In the genomic region with DNA sequence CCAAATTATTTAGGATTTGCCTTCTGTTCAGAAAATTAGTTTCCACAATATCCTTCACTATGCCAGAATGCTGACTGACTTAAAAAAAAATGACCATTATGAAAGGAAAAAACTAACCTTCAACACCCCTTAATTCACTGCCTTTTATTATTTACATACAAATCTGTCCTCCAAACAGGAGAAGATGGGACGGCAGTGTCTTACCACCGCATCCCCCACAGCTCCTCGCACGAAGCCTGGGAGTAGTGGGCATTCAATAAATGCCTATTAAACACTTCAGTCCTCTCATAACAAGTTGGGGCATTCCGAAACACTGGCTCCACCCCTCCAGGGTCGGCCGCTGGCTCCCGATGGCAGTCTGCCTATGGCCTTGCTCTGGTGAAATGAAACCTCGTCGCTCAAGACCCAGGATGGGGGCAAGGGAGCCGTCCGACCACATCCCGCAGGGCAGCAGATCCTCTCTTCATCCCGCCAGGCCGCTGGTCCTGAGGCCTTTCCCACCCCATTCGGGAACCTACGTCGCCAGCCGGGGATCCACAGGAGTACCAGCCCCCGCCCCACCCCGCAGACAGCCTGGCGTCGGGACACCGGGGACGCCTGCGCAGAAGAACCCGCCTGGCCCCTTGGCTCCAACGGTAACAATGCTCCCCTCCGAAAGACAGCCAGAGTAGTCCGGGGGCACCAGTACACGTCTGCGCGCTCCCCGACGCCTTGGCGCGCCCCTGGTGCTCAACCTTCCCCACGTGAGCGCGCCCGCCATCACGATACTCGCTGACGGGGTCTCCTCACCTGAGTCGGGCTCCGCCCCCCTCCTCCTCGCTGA, we compare ENCODE assay signal across 2 cellular contexts.
TF ChIP-seq lines count a peak whose summit lies in the region.

No MANE protein-coding gene starts in this region.

TF ChIP-seq in IMR-90, 13 proteins besides CTCF, POLR2A, EP300 and RAD21:
- TF ChIP-seq MAZ (IDR thresholded peaks at IDR 0.05; ENCODE audit: borderline replicate concordance, low read depth, low read length) (peak; percentile 73; the same call in 1 of the 2 replicates), MXI1 (IDR thresholded peaks at IDR 0.05; ENCODE audit: borderline replicate concordance, low read depth, low read length) (no peak), RFX5 (IDR thresholded peaks at IDR 0.05; ENCODE audit: low read depth, low read length) (no peak), SMC3 (IDR thresholded peaks at IDR 0.05; ENCODE audit: low read depth, low read length) (no peak), CEBPB (IDR thresholded peaks at IDR 0.05; ENCODE audit: low read depth, low read length) (no peak)
- TF ChIP-seq, protein P1, sequence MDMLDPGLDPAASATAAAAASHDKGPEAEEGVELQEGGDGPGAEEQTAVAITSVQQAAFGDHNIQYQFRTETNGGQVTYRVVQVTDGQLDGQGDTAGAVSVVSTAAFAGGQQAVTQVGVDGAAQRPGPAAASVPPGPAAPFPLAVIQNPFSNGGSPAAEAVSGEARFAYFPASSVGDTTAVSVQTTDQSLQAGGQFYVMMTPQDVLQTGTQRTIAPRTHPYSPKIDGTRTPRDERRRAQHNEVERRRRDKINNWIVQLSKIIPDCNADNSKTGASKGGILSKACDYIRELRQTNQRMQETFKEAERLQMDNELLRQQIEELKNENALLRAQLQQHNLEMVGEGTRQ (IDR thresholded peaks at IDR 0.05; ENCODE audit: low read depth, low read length) = peak; percentile 48; the same call in 1 of the 2 replicates
- TF ChIP-seq, protein P2, sequence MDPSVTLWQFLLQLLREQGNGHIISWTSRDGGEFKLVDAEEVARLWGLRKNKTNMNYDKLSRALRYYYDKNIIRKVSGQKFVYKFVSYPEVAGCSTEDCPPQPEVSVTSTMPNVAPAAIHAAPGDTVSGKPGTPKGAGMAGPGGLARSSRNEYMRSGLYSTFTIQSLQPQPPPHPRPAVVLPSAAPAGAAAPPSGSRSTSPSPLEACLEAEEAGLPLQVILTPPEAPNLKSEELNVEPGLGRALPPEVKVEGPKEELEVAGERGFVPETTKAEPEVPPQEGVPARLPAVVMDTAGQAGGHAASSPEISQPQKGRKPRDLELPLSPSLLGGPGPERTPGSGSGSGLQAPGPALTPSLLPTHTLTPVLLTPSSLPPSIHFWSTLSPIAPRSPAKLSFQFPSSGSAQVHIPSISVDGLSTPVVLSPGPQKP (IDR thresholded peaks at IDR 0.05; ENCODE audit: borderline replicate concordance, low read depth, low read length) = no peak

TF ChIP-seq in GM12878, 131 proteins besides CTCF, POLR2A, EP300 and RAD21:
- TF ChIP-seq TCF7 (IDR thresholded peaks at IDR 0.05; ENCODE audit: borderline replicate concordance) (no peak), RAD51 (IDR thresholded peaks at IDR 0.05) (0 out of 2 replicates have a peak, but pooled peaks have one; percentile 40), POLR2AphosphoS2 (IDR thresholded peaks at IDR 0.05; ENCODE audit: low read depth, low read length) (peak; percentile 63; the same call in 1 of the 2 replicates), NR2F1 (conservative IDR thresholded peaks at IDR 0.05) (0 out of 2 replicates have a peak, but pooled peaks have one; percentile 40), FOXK2 (IDR thresholded peaks at IDR 0.05) (no peak), GATAD2B (conservative IDR thresholded peaks at IDR 0.05; ENCODE audit: low read depth) (0 out of 2 replicates have a peak, but pooled peaks have one; percentile 68), MYB (IDR thresholded peaks at IDR 0.05; ENCODE audit: borderline replicate concordance, low read depth, low read length) (0 out of 2 replicates have a peak, but pooled peaks have one; percentile 28), PAX5 (IDR thresholded peaks at IDR 0.05; ENCODE audit: borderline replicate concordance, low read depth, low read length) (0 out of 2 replicates have a peak, but pooled peaks have one; percentile 14), PML (IDR thresholded peaks at IDR 0.05; ENCODE audit: low read length) (peak; percentile 59; the same call in 1 of the 2 replicates), MTA2 (IDR thresholded peaks at IDR 0.05; ENCODE audit: low read depth) (no peak), EED (IDR thresholded peaks at IDR 0.05; ENCODE audit: low read depth) (peak; percentile 17; the same call in 1 of the 2 replicates), BACH1 (IDR thresholded peaks at IDR 0.05; ENCODE audit: borderline replicate concordance) (peak; percentile 90), RBBP5 (conservative IDR thresholded peaks at IDR 0.05) (0 out of 2 replicates have a peak, but pooled peaks have one; percentile 38), NRF1 (conservative IDR thresholded peaks at IDR 0.05; ENCODE audit: low read depth, low read length) (peak; percentile 32; the same call in 1 of the 2 replicates), HDGF (IDR thresholded peaks at IDR 0.05) (0 out of 2 replicates have a peak, but pooled peaks have one; percentile 20), TAF1 (IDR thresholded peaks at IDR 0.05; ENCODE audit: borderline replicate concordance, low read depth, low read length) (peak; percentile 46; the same call in 1 of the 2 replicates), LARP7 (IDR thresholded peaks at IDR 0.05) (peak; percentile 84), SMC3 (IDR thresholded peaks at IDR 0.05; ENCODE audit: borderline replicate concordance, low read length) (no peak), IKZF2 (IDR thresholded peaks at IDR 0.05) (peak; percentile 41 to 68; a peak in 2 of 4 replicates), HDAC2 (IDR thresholded peaks at IDR 0.05) (no peak), BHLHE40 (IDR thresholded peaks at IDR 0.05; ENCODE audit: borderline replicate concordance in 1 of 2, low read depth in 2 of 2, low read length in 1 of 2) (peak; percentile 68 to 89; a peak in 3 of 4 replicates), RUNX3 (IDR thresholded peaks at IDR 0.05; ENCODE audit: low read length) (peak; percentile 40), YBX1 (IDR thresholded peaks at IDR 0.05) (no peak), POLR2AphosphoS5 (IDR thresholded peaks at IDR 0.05; ENCODE audit: low read length) (peak; percentile 89), ASH2L (IDR thresholded peaks at IDR 0.05; ENCODE audit: borderline replicate concordance, low read depth) (no peak), SIN3A (IDR thresholded peaks at IDR 0.05; ENCODE audit: low read depth, low read length) (0 out of 2 replicates have a peak, but pooled peaks have one; percentile 79), YY1 (IDR thresholded peaks at IDR 0.05; ENCODE audit: low read depth, low read length) (peak; percentile 74), IKZF1 (conservative IDR thresholded peaks at IDR 0.05) (peak; percentile 74), NBN (IDR thresholded peaks at IDR 0.05) (peak; percentile 30; the same call in 1 of the 2 replicates), DPF2 (IDR thresholded peaks at IDR 0.05) (peak; percentile 66)
- TF ChIP-seq, protein P1 (IDR thresholded peaks at IDR 0.05; ENCODE audit: borderline replicate concordance, low read depth, low read length) = no peak; the same call in 1 of the 2 replicates
- TF ChIP-seq, protein P3, sequence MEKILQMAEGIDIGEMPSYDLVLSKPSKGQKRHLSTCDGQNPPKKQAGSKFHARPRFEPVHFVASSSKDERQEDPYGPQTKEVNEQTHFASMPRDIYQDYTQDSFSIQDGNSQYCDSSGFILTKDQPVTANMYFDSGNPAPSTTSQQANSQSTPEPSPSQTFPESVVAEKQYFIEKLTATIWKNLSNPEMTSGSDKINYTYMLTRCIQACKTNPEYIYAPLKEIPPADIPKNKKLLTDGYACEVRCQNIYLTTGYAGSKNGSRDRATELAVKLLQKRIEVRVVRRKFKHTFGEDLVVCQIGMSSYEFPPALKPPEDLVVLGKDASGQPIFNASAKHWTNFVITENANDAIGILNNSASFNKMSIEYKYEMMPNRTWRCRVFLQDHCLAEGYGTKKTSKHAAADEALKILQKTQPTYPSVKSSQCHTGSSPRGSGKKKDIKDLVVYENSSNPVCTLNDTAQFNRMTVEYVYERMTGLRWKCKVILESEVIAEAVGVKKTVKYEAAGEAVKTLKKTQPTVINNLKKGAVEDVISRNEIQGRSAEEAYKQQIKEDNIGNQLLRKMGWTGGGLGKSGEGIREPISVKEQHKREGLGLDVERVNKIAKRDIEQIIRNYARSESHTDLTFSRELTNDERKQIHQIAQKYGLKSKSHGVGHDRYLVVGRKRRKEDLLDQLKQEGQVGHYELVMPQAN (conservative IDR thresholded peaks at IDR 0.05) = peak; percentile 77
- TF ChIP-seq, protein P4, sequence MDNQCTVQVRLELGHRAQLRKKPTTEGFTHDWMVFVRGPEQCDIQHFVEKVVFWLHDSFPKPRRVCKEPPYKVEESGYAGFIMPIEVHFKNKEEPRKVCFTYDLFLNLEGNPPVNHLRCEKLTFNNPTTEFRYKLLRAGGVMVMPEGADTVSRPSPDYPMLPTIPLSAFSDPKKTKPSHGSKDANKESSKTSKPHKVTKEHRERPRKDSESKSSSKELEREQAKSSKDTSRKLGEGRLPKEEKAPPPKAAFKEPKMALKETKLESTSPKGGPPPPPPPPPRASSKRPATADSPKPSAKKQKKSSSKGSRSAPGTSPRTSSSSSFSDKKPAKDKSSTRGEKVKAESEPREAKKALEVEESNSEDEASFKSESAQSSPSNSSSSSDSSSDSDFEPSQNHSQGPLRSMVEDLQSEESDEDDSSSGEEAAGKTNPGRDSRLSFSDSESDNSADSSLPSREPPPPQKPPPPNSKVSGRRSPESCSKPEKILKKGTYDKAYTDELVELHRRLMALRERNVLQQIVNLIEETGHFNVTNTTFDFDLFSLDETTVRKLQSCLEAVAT (IDR thresholded peaks at IDR 0.05) = peak; percentile 50; the same call in 1 of the 2 replicates
- TF ChIP-seq, protein P5, sequence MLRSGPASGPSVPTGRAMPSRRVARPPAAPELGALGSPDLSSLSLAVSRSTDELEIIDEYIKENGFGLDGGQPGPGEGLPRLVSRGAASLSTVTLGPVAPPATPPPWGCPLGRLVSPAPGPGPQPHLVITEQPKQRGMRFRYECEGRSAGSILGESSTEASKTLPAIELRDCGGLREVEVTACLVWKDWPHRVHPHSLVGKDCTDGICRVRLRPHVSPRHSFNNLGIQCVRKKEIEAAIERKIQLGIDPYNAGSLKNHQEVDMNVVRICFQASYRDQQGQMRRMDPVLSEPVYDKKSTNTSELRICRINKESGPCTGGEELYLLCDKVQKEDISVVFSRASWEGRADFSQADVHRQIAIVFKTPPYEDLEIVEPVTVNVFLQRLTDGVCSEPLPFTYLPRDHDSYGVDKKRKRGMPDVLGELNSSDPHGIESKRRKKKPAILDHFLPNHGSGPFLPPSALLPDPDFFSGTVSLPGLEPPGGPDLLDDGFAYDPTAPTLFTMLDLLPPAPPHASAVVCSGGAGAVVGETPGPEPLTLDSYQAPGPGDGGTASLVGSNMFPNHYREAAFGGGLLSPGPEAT (IDR thresholded peaks at IDR 0.05; ENCODE audit: low read depth) = 0 out of 2 replicates have a peak, but pooled peaks have one; percentile 36
- TF ChIP-seq, protein P6, sequence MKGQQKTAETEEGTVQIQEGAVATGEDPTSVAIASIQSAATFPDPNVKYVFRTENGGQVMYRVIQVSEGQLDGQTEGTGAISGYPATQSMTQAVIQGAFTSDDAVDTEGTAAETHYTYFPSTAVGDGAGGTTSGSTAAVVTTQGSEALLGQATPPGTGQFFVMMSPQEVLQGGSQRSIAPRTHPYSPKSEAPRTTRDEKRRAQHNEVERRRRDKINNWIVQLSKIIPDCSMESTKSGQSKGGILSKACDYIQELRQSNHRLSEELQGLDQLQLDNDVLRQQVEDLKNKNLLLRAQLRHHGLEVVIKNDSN (IDR thresholded peaks at IDR 0.05; ENCODE audit: borderline replicate concordance, extremely low read length, insufficient read depth, low read depth, low read length) = peak; percentile 60
- TF ChIP-seq, protein P7, sequence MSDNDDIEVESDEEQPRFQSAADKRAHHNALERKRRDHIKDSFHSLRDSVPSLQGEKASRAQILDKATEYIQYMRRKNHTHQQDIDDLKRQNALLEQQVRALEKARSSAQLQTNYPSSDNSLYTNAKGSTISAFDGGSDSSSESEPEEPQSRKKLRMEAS (IDR thresholded peaks at IDR 0.05; ENCODE audit: low read depth, low read length) = peak; percentile 54; the same call in 1 of the 2 replicates
TF ChIP-seq in GM12878: peak in this region for 28.
